8 cellular contexts compared by ENCODE assay signal in the genomic region with DNA sequence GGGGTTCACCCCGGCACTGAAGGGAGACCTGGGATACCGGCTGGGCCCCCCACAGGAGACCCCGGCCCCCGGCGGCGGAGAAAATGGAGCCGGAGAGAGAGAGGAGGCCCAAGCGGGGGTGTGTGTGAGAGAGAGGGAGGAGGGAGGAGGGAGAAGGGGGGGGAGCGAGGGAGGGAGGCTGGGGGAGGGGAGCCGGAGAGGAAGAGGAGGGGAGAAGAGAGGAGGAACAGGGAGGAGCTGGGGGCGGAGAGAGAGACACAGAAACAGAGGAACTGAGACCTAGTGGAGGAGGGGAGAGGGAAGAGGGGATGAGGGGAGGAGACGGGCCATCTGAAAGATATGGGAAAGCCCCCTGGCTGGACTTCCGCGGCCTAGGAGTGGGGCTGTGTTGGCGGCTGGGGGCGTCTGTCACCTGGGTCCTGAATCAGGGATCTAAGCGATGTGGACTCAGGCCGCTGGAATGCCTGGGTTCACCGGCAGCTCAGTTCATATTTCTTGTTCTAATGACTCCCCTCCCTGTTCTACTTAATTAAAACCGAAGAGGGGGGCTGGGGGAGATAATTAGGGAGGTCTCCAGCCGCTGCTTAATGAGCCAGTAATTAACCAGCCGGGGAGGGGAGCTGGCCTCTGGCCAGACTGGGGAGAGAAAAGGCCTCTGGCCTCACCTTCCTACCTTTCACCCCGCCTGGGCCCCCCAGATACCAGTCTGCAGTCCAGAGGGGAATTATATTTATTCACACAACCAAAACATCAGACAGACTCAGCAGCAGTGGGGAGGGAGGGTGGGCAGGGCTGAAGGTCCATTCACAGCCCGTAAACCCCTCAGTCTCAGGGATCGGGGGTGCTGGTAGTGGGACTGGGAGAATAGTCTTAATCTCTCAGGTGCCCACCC. TPM values are rescaled to one million over a fixed set of nuclear protein-coding genes. Genes with fewer than 3 reads are reported as not detected.
DNase-seq lines count a peak whose midpoint lies in the region; ATAC-seq lines count a peak whose summit lies in the region.

A gene with protein sequence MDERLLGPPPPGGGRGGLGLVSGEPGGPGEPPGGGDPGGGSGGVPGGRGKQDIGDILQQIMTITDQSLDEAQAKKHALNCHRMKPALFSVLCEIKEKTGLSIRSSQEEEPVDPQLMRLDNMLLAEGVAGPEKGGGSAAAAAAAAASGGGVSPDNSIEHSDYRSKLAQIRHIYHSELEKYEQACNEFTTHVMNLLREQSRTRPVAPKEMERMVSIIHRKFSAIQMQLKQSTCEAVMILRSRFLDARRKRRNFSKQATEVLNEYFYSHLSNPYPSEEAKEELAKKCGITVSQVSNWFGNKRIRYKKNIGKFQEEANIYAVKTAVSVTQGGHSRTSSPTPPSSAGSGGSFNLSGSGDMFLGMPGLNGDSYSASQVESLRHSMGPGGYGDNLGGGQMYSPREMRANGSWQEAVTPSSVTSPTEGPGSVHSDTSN (minus strand): TSS at position 149 of the 892 bp plus-strand sequence. CDS start 287 bp downstream, outside the sequence.

- H3K4me1 Mint-ChIP-seq in CD8-positive, alpha-beta memory T cell = peaks cover 57 to 79% (median 64%) of the 10 kb centered on the region in 3 donors
- H3K4me1 Mint-ChIP-seq in naive B cell = peaks cover 77 to 83% (median 82%) of the 10 kb centered on the region in 3 donors
- H3K4me1 Mint-ChIP-seq in stimulated activated effector memory CD8-positive, alpha-beta T cell treated with anti-CD3 and anti-CD28 coated beads, Interleukin-12 subunit alpha, Interleukin-12 subunit beta, amount 100 ng/mL, for 72 hours = peaks cover 86% of the 10 kb centered on the region

- peak; percentile 68 to 85 (median 71) for DNase-seq in CD8-positive, alpha-beta memory T cell
- DNase-seq in RPMI8226 (peak; percentile 94), fibroblast of gingiva (ENCODE audit: low read depth) (peak; percentile 94), naive B cell (peak; percentile 88)
- DNase-seq in activated T-helper 1 cell treated with anti-CD3 and anti-CD28 coated beads, Interleukin-2, amount 50 U/mL, for 16 hours (ENCODE audit: low read depth in 1 of 2, low spot score in 1 of 2) = peak; percentile 64 to 73
- DNase-seq in stimulated activated effector memory CD8-positive, alpha-beta T cell treated with anti-CD3 and anti-CD28 coated beads, Interleukin-12 subunit alpha, Interleukin-12 subunit beta, amount 100 ng/mL, for 72 hours (ENCODE audit: low spot score in 2 of 2) = peak; percentile 47 to 87

- H3K27me3 Mint-ChIP-seq in CD8-positive, alpha-beta memory T cell = peaks cover 0 to 4% of the 10 kb centered on the region in 2 donors
- no peaks in the 10 kb centered on the region for H3K27me3 Mint-ChIP-seq in naive B cell

- H3K9me3 ChIP-seq in CD8-positive, alpha-beta memory T cell (ENCODE audit: low read length) = no peaks in the 10 kb centered on the region
- H3K9me3 ChIP-seq in KOPT-K1 (ENCODE audit: insufficient read depth, low read length, poor library complexity, severe bottlenecking) = no peaks in the 10 kb centered on the region

- ATAC-seq in GM21515 (IDR thresholded peaks at IDR 0.05; ENCODE audit: unreplicated experiment) (peak; percentile 43), naive B cell (ENCODE audit: low read depth in 2 of 2) (peak; percentile 83)
- peak; percentile 60 for ATAC-seq in stimulated activated effector memory CD8-positive, alpha-beta T cell treated with anti-CD3 and anti-CD28 coated beads, Interleukin-12 subunit alpha, Interleukin-12 subunit beta, amount 100 ng/mL, for 72 hours

- H3K27ac Mint-ChIP-seq in CD8-positive, alpha-beta memory T cell = peak within 1 kb of the TSS; percentile 95 to 99 (median 98)
- peak within 1 kb of the TSS; percentile 98 to 100 (median 99) for H3K27ac Mint-ChIP-seq in naive B cell
- peak within 1 kb of the TSS; percentile 99 for H3K27ac Mint-ChIP-seq in stimulated activated effector memory CD8-positive, alpha-beta T cell treated with anti-CD3 and anti-CD28 coated beads, Interleukin-12 subunit alpha, Interleukin-12 subunit beta, amount 100 ng/mL, for 72 hours

- POLR2A ChIA-PET in CD8-positive, alpha-beta memory T cell (lab: Charles Lee) = interaction anchor here (1.0 to 2.9 kb wide), 5 partner anchors 11 to 73 kb away, joined by 3 to 17 read pairs (median 5); partner anchors contain the start of genes AGPAT1 and ATF6B

- H3K27ac ChIP-seq in CD8-positive, alpha-beta memory T cell (ENCODE audit: low read depth, low read length) = peak within 1 kb of the TSS; percentile 85
- H3K27ac ChIP-seq in KOPT-K1 (ENCODE audit: low read depth, low read length, poor library complexity, severe bottlenecking) = peak within 1 kb of the TSS; percentile 98

- peak within 1 kb of the TSS; percentile 92 to 100 (median 97) for H3K4me3 Mint-ChIP-seq in CD8-positive, alpha-beta memory T cell
- H3K4me3 Mint-ChIP-seq in naive B cell = peak within 1 kb of the TSS; percentile 94 to 99 (median 98)
- H3K4me3 Mint-ChIP-seq in stimulated activated effector memory CD8-positive, alpha-beta T cell treated with anti-CD3 and anti-CD28 coated beads, Interleukin-12 subunit alpha, Interleukin-12 subunit beta, amount 100 ng/mL, for 72 hours = peak within 1 kb of the TSS; percentile 99

- H3K36me3 Mint-ChIP-seq in CD8-positive, alpha-beta memory T cell = peaks cover 12 to 68% (median 20%) of the 10 kb centered on the region in 3 donors
- peaks cover 16 to 41% of the 10 kb centered on the region in 2 donors for H3K36me3 Mint-ChIP-seq in naive B cell
- peaks cover 71% of the 10 kb centered on the region for H3K36me3 Mint-ChIP-seq in stimulated activated effector memory CD8-positive, alpha-beta T cell treated with anti-CD3 and anti-CD28 coated beads, Interleukin-12 subunit alpha, Interleukin-12 subunit beta, amount 100 ng/mL, for 72 hours

- H3K9me3 Mint-ChIP-seq in CD8-positive, alpha-beta memory T cell = no peaks in the 10 kb centered on the region
- H3K9me3 Mint-ChIP-seq in naive B cell = no peaks in the 10 kb centered on the region
- no peaks in the 10 kb centered on the region for H3K9me3 Mint-ChIP-seq in stimulated activated effector memory CD8-positive, alpha-beta T cell treated with anti-CD3 and anti-CD28 coated beads, Interleukin-12 subunit alpha, Interleukin-12 subunit beta, amount 100 ng/mL, for 72 hours

- CTCF ChIA-PET in CD8-positive, alpha-beta memory T cell (lab: Charles Lee) = interaction anchor here (0.8 to 2.2 kb wide), 2 partner anchors 8 to 14 kb away, joined by 3 to 8 read pairs; no protein-coding TSS in a partner anchor

- H3K36me3 ChIP-seq in CD8-positive, alpha-beta memory T cell (ENCODE audit: insufficient read depth, low read length) = peaks cover 27% of the 10 kb centered on the region
- H3K36me3 ChIP-seq in KOPT-K1 (ENCODE audit: insufficient read depth, low read length) = peaks cover 29% of the 10 kb centered on the region

- H3K27me3 ChIP-seq in CD8-positive, alpha-beta memory T cell (ENCODE audit: insufficient read depth, low read length, poor library complexity, severe bottlenecking) = no peaks in the 10 kb centered on the region

- H3K4me3 ChIP-seq in CD8-positive, alpha-beta memory T cell (ENCODE audit: low read length) = peak within 1 kb of the TSS; percentile 95

- H3K4me1 ChIP-seq in CD8-positive, alpha-beta memory T cell (ENCODE audit: insufficient read depth, low read length) = peaks cover 62% of the 10 kb centered on the region

RNA-seq across cellular contexts. Expression of the gene that starts here (rescaled TPM):
- total RNA-seq in CD8-positive, alpha-beta memory T cell = 10 to 100 TPM; 63.5 to 69.4 TPM
- 2.2 TPM for polyA plus RNA-seq in CD8-positive, alpha-beta memory T cell
- polyA plus RNA-seq in naive B cell (ENCODE audit: low read depth in 6 of 6) = 1 to 10 TPM in 5 of 6 donors, under 1 TPM in 1; 0.64 to 4.0 (median 3.1) TPM

Comparison
In these comparisons a context has a peak if more than half of its experiments do, and no peak if none do; other contexts are left out.
1. Peak in every context shown above with its lines: DNase-seq, ATAC-seq, H3K4me3 ChIP-seq and H3K27ac ChIP-seq.